ENCODE assay signal across 8 cellular contexts in the genomic region with DNA sequence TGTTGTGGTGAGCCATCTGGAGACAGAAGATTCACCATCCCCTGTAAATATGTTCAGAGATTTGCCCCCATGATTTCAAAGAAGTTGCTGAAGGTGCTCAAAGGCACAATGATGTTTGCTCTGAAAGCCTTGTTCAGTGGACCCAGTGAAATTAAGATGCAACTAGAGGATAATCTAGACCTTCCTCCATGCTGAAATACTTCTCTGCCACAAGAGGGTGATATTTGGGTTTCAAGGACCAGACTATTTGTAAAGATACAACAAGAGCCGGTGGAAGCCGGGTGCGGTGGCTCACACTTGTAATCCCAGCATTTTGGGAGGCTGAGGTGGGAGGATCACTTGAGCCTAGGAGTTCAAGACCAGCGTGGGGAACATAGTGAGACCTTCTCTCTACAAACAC. TPM values are rescaled to one million over a fixed set of nuclear protein-coding genes. Genes with fewer than 3 reads are reported as not detected.
DNase-seq lines count a peak whose midpoint lies in the region; ATAC-seq and TF ChIP-seq lines count a peak whose summit lies in the region.

No MANE protein-coding gene starts in this region.

- H3K27ac ChIP-seq in esophagus muscularis mucosa (replicated peaks in 1 of 4), result no peak overlapping the region

- TF ChIP-seq EP300 in esophagus muscularis mucosa (IDR thresholded peaks at IDR 0.05), result no peak

- no peaks in the 10 kb centered on the region for H3K36me3 ChIP-seq in esophagus muscularis mucosa

- H3K4me3 ChIP-seq in fibroblast of the aortic adventitia (ENCODE audit: low read depth, low read length), result no peak overlapping the region
- no peak overlapping the region for H3K4me3 ChIP-seq in esophagus muscularis mucosa

- peaks cover 7 to 12% (median 12%) of the 10 kb centered on the region in 4 donors for H3K4me1 ChIP-seq in esophagus muscularis mucosa

- ATAC-seq in GM19455 (IDR thresholded peaks at IDR 0.05; ENCODE audit: unreplicated experiment), result peak; percentile 61
- ATAC-seq in HG02870 (IDR thresholded peaks at IDR 0.05; ENCODE audit: unreplicated experiment), result no peak
- ATAC-seq in GM21619 (IDR thresholded peaks at IDR 0.05; ENCODE audit: unreplicated experiment), result no peak

- TF ChIP-seq CTCF in fibroblast of the aortic adventitia (IDR thresholded peaks at IDR 0.05; ENCODE audit: insufficient read depth, low read length), result peak; percentile 29
- TF ChIP-seq CTCF in esophagus muscularis mucosa (IDR thresholded peaks at IDR 0.05), result peak in 1 of 3 experiments; percentile 33

- DNase-seq in ACHN (peak; percentile 5), RPMI7951 (ENCODE audit: low read depth) (peak; percentile 19), fibroblast of the aortic adventitia (ENCODE audit: low read depth) (peak; percentile 34), esophagus muscularis mucosa (ENCODE audit: extremely low spot score) (no peak), T1000 (lab: John Stamatoyannopoulos, UW) (no peak)

- in situ Hi-C loops in ACHN (cut with HindIII; ENCODE audit: low pct_ligation_motif_present, low pct_unique_long_range_greater_than_20kb, low sequenced_read_pairs), result no loop called here

- H3K27me3 ChIP-seq in esophagus muscularis mucosa, result no peaks in the 10 kb centered on the region

- no peaks in the 10 kb centered on the region for H3K9me3 ChIP-seq in esophagus muscularis mucosa

- intact Hi-C loops in esophagus muscularis mucosa (cut with DNase I), result no loop called here

- 95% methylated on average over 4 of the region's 4 CpGs for WGBS in esophagus muscularis mucosa

- TF ChIP-seq POLR2A in esophagus muscularis mucosa (IDR thresholded peaks at IDR 0.05; ENCODE audit: low read depth), result no peak

RNA-seq across cellular contexts. Expression of gene MSRB2, which starts 13.5 kb away (rescaled TPM):
- total RNA-seq in RPMI7951 (2014; rRNA removed; shearing (Covaris generic)), result 25.1 and 31.0 TPM in 2 replicates
- total RNA-seq in fibroblast of the aortic adventitia (ENCODE audit: low replicate concordance), result 7.3 and 12.0 TPM in 2 replicates
- total RNA-seq in esophagus muscularis mucosa, result 10 to 100 TPM; 36.0 to 48.6 (median 40.6) TPM

Comparison
In these comparisons a context has a peak if more than half of its experiments do, and no peak if none do; other contexts are left out.
1. DNase-seq: peak in ACHN (single experiment), RPMI7951 (single experiment) and fibroblast of the aortic adventitia (single experiment); none in esophagus muscularis mucosa (single experiment) and T1000 (single experiment).